In the genomic region with DNA sequence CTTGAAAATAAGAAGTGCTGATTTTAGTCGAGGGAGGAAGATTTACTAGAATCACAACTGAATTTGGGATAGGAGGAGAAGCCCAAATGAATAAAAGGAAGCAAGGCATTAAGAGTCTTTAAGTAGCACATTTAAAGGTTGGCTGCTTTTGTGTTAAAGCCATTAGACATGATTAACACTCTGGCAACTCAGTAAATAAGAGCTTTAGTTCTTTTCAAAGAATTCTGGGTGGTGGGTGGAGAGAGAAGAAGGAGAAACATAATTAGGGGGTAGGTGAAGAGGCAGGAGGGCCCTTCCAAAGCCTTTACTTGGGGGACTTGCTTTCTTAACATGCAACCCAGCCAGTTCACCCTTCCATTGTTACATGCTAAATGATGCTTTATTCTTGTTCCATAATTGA, we compare ENCODE assay signal across 14 cellular contexts.
DNase-seq lines count a peak whose midpoint lies in the region; ATAC-seq and TF ChIP-seq lines count a peak whose summit lies in the region.
"Had no signal": no experiment of that assay in that cellular context is flagged by ENCODE, and none has a peak within 500 bp of the region (broad histone marks: within the 10 kb centered on the region; RNA-seq: fewer than 3 reads in every experiment).

No MANE protein-coding gene starts in this region.

- DNase-seq in NCI-H82 (lab: John Stamatoyannopoulos, UW) = peak; percentile 9
- no peak for DNase-seq in NCI-H82 treated with DMSO at 0.1 percent for 48 hours (lab: John Stamatoyannopoulos, UW; ENCODE audit: unreplicated experiment)
- peak; percentile 58 for DNase-seq in NCI-H2227 (lab: John Stamatoyannopoulos, UW; ENCODE audit: unreplicated experiment)
- DNase-seq in nephron progenitor cell = no peak
- no peak for DNase-seq in stimulated activated CD4-positive, alpha-beta T cell treated with anti-CD3 and anti-CD28 coated beads, Interleukin-2, amount 100 ng/mL, for 48 hours
- DNase-seq in immature natural killer cell = no peak
- DNase-seq: 8988T; CD4-positive, alpha-beta memory T cell; DND-41; EL; HCEC 1CT had no signal

- H3K27me3 Mint-ChIP-seq in nephron progenitor cell (ENCODE audit: low read depth, poor library complexity) (peaks cover 4% of the 10 kb centered on the region), immature natural killer cell (ENCODE audit: low read depth in 3 of 3) (peaks cover 0 to 6% (median 2%) of the 10 kb centered on the region in 3 donors)
- H3K27me3 Mint-ChIP-seq: CD4-positive, alpha-beta memory T cell had no signal

- H3K4me3 Mint-ChIP-seq in nephron progenitor cell (no peak overlapping the region), immature natural killer cell (no peak overlapping the region)
- H3K4me3 Mint-ChIP-seq: CD14-positive monocyte; CD4-positive, alpha-beta memory T cell had no signal

- peaks cover 5% of the 10 kb centered on the region for H3K36me3 Mint-ChIP-seq in nephron progenitor cell (ENCODE audit: low read depth)
- H3K36me3 Mint-ChIP-seq in immature natural killer cell = peaks cover 0 to 4% (median 0%) of the 10 kb centered on the region in 3 donors
- H3K36me3 Mint-ChIP-seq: CD14-positive monocyte; CD4-positive, alpha-beta memory T cell had no signal

- ATAC-seq in HG02571 (IDR thresholded peaks at IDR 0.05; ENCODE audit: unreplicated experiment) = no peak
- ATAC-seq: GM12878 had no signal

- TF ChIP-seq CTCF in nephron progenitor cell (IDR thresholded peaks at IDR 0.05) = no peak

- peak overlapping the region; percentile 32 for H3K27ac Mint-ChIP-seq in nephron progenitor cell
- H3K27ac Mint-ChIP-seq in immature natural killer cell = no peak overlapping the region
- H3K27ac Mint-ChIP-seq: CD4-positive, alpha-beta memory T cell had no signal

- peaks cover 32% of the 10 kb centered on the region for H3K9me3 Mint-ChIP-seq in nephron progenitor cell
- H3K9me3 Mint-ChIP-seq in immature natural killer cell = peaks cover 6 to 26% (median 10%) of the 10 kb centered on the region in 6 donors

- H3K4me1 Mint-ChIP-seq in nephron progenitor cell (peaks cover 23% of the 10 kb centered on the region), immature natural killer cell (no peaks in the 10 kb centered on the region)
- H3K4me1 Mint-ChIP-seq: CD14-positive monocyte; CD4-positive, alpha-beta memory T cell had no signal

Comparison
In these comparisons a context has a peak if more than half of its experiments do, and no peak if none do; other contexts are left out.
1. DNase-seq: peak in NCI-H82 (single experiment) and NCI-H2227 (single experiment); none in NCI-H82 treated with DMSO at 0.1 percent for 48 hours (single experiment), nephron progenitor cell (single experiment), stimulated activated CD4-positive, alpha-beta T cell treated with anti-CD3 and anti-CD28 coated beads, Interleukin-2, amount 100 ng/mL, for 48 hours (0 of 2) and immature natural killer cell (0 of 3).